31 cellular contexts compared by ENCODE assay signal in genomic region chr1:22385537-22385936, GRCh38.
A peak's percentile ranks its signal among the peaks of the same experiment; 100 is the strongest.
DNase-seq lines count a peak whose midpoint lies in the region; ATAC-seq, FAIRE-seq and TF ChIP-seq lines count a peak whose summit lies in the region.
"Had no signal": no experiment of that assay in that cellular context is flagged by ENCODE, and none has a peak within 500 bp of the region (broad histone marks: within the 10 kb centered on the region; RNA-seq: fewer than 3 reads in every experiment).

No MANE protein-coding gene starts in this region.

- TF ChIP-seq CTCF in HepG2 (CRISPR knock-in tag; IDR thresholded peaks at IDR 0.05) (no peak), right lobe of liver (IDR thresholded peaks at IDR 0.05) (no peak), K562 (IDR thresholded peaks at IDR 0.05 in 2 of 3, conservative IDR thresholded peaks at IDR 0.05 in 1 of 3; ENCODE audit: insufficient read depth in 2 of 3, low read depth in 1 of 3, low read length in 3 of 3) (no peak)

- in situ Hi-C loops in HepG2 (cut with HindIII; ENCODE audit: extremely low pct_ligation_motif_present, low pct_unique_long_range_greater_than_20kb): no loop called here
- in situ Hi-C loops in K562 (cut with MboI): no loop called here

- H3K4me2 ChIP-seq in HepG2 (ENCODE audit: low read depth, low read length) (no peak overlapping the region), K562 (ENCODE audit: insufficient read depth, low read length) (no peak overlapping the region)
- H3K4me2 ChIP-seq: A549; BLaER1; BLaER1 treated with 17β-estradiol and CSF1 and Interleukin-3, amounts not matched to agents 10 nM and 100 nM had no signal

- ATAC-seq in HepG2: no peak
- no peak for ATAC-seq in right lobe of liver
- no peak for ATAC-seq in K562
- no peak for ATAC-seq in HG03439 (IDR thresholded peaks at IDR 0.05; ENCODE audit: unreplicated experiment)
- ATAC-seq: A549; CD8-positive, alpha-beta T cell had no signal

- H3K9me3 ChIP-seq in HepG2 (ENCODE audit: low read length) (no peaks in the 10 kb centered on the region), right lobe of liver (no peaks in the 10 kb centered on the region), K562 (replicated peaks; ENCODE audit: control insufficient read depth, insufficient read depth, low read depth, low read length) (no peaks in the 10 kb centered on the region)
- H3K9me3 ChIP-seq: A549; BE2C; BLaER1; BLaER1 treated with 17β-estradiol and CSF1 and Interleukin-3, amounts not matched to agents 10 nM and 100 nM; Caco-2 had no signal

- POLR2A ChIA-PET in HepG2 (lab: Yijun Ruan, JAX): no interaction called here
- POLR2A ChIA-PET in K562 (lab: Yijun Ruan, JAX): no interaction called here

- intact Hi-C loops in HepG2 (cut with micrococcal nuclease; ENCODE audit: unreplicated experiment) (no loop called here), right lobe of liver (cut with DNase I) (no loop called here), K562 (cut with micrococcal nuclease) (no loop called here)

- H3K9ac ChIP-seq in HepG2 (ENCODE audit: insufficient read depth, low read depth, low read length) (no peak overlapping the region), K562 (ENCODE audit: insufficient read depth in 1 of 2, low read depth in 2 of 2, low read length in 2 of 2) (no peak overlapping the region)
- H3K9ac ChIP-seq: BLaER1; BLaER1 treated with 17β-estradiol and CSF1 and Interleukin-3, amounts not matched to agents 10 nM and 100 nM had no signal

- TF ChIP-seq EP300 in HepG2 (IDR thresholded peaks at IDR 0.05; ENCODE audit: low read depth in 2 of 2, low read length in 2 of 2) (no peak), HepG2 (CRISPR knock-in tag; IDR thresholded peaks at IDR 0.05; ENCODE audit: borderline replicate concordance) (no peak), K562 (IDR thresholded peaks at IDR 0.05; ENCODE audit: low read length) (no peak)

- peaks cover 4% of the 10 kb centered on the region for H3K9me1 ChIP-seq in K562 (ENCODE audit: control insufficient read depth, insufficient read depth, low read length)

- 41% methylated on average over 4 of the region's 4 CpGs for WGBS in HepG2 (ENCODE audit: low lambda C conversion rate)
- 31% methylated on average over 2 of the region's 4 CpGs for WGBS in right lobe of liver (ENCODE audit: insufficient coverage, low coverage, low lambda C conversion rate, missing lambda C conversion rate)
- WGBS in K562 (ENCODE audit: insufficient coverage, low coverage, missing lambda C conversion rate): 1% methylated on average over 4 of the region's 4 CpGs

- CTCF ChIA-PET in HepG2 (lab: Yijun Ruan, JAX; ENCODE audit: low intra/inter-chr PET ratio, low total read pairs) (no interaction called here), K562 (lab: Yijun Ruan, JAX; ENCODE audit: low intra/inter-chr PET ratio) (no interaction called here)

- no peaks in the 10 kb centered on the region for H3K36me3 ChIP-seq in HepG2 (replicated peaks in 1 of 2; ENCODE audit: control insufficient read depth in 1 of 2, insufficient read depth in 2 of 2, low read length in 2 of 2)
- H3K36me3 ChIP-seq in right lobe of liver: no peaks in the 10 kb centered on the region
- no peaks in the 10 kb centered on the region for H3K36me3 ChIP-seq in K562 (ENCODE audit: control insufficient read depth, insufficient read depth, low read length)
- H3K36me3 ChIP-seq: BE2C; BLaER1; BLaER1 treated with 17β-estradiol and CSF1 and Interleukin-3, amounts not matched to agents 10 nM and 100 nM had no signal

- TF ChIP-seq RAD21 in HepG2 (CRISPR knock-in tag; IDR thresholded peaks at IDR 0.05): no peak
- no peak for TF ChIP-seq RAD21 in K562 (CRISPR knock-in tag; conservative IDR thresholded peaks at IDR 0.05 in 1 of 2, IDR thresholded peaks at IDR 0.05 in 1 of 2)

- H2AFZ ChIP-seq in HepG2 (ENCODE audit: low read length): no peak overlapping the region
- no peak overlapping the region for H2AFZ ChIP-seq in K562 (ENCODE audit: low read depth, low read length)

- no peak for DNase-seq in HepG2 (ENCODE audit: low spot score)
- DNase-seq in right lobe of liver: no peak
- DNase-seq in K562 (ENCODE audit: extremely low read depth in 1 of 4, low spot score in 3 of 4): no peak
- DNase-seq: 8988T; ACHN; AML-193; BE2C; C1 segment of cervical spinal cord; Caco-2; Calu3; CD4-positive, alpha-beta memory T cell; CD4-positive, alpha-beta T cell; CD4-positive, CD25-positive, alpha-beta regulatory T cell; CD8-positive, alpha-beta memory T cell; CD8-positive, alpha-beta T cell; COR-L47; DMS 273 treated with DMSO at 0.1 percent for 48 hours; DMS153; DMS53; DMS79; DMS79 treated with DMSO at 0.1 percent for 48 hours; DND-41; EL had no signal

- H4K20me1 ChIP-seq in HepG2 (ENCODE audit: insufficient read depth, low read length): no peaks in the 10 kb centered on the region
- H4K20me1 ChIP-seq in K562 (replicated peaks; ENCODE audit: control insufficient read depth, insufficient read depth, low read length): peaks cover 11% of the 10 kb centered on the region
- H4K20me1 ChIP-seq: BLaER1 had no signal

- no peak overlapping the region for H3K27ac ChIP-seq in HepG2 (ENCODE audit: extremely low read length, insufficient read depth, low read length)
- no peak overlapping the region for H3K27ac ChIP-seq in right lobe of liver
- no peak overlapping the region for H3K27ac ChIP-seq in K562 (ENCODE audit: extremely low read depth, low read depth, low read length)
- H3K27ac ChIP-seq: 22Rv1; A549; BLaER1; BLaER1 treated with 17β-estradiol and CSF1 and Interleukin-3, amounts not matched to agents 10 nM and 100 nM; C4-2B had no signal

- H3K4me3 ChIP-seq in HepG2 (replicated peaks in 1 of 3; ENCODE audit: insufficient read depth in 1 of 3, low read depth in 2 of 3, low read length in 3 of 3) (no peak overlapping the region), right lobe of liver (no peak overlapping the region), K562 (no peak overlapping the region)
- H3K4me3 ChIP-seq: A549; BLaER1; BLaER1 treated with 17β-estradiol and CSF1 and Interleukin-3, amounts not matched to agents 10 nM and 100 nM had no signal

- FAIRE-seq in HepG2 (lab: Jason Lieb, UNC) (no peak), K562 (lab: Jason Lieb, UNC) (no peak)
- FAIRE-seq: A204.1, A549, D721Med had no signal

- TF ChIP-seq POLR2A in HepG2 (IDR thresholded peaks at IDR 0.05; ENCODE audit: insufficient read depth in 1 of 2, low read depth in 2 of 2, low read length in 2 of 2) (no peak), right lobe of liver (IDR thresholded peaks at IDR 0.05) (no peak), K562 (conservative IDR thresholded peaks at IDR 0.05) (no peak)

- no peaks in the 10 kb centered on the region for H3K4me1 ChIP-seq in HepG2 (ENCODE audit: insufficient read depth, low read length)
- H3K4me1 ChIP-seq in right lobe of liver: no peaks in the 10 kb centered on the region
- peaks cover 0 to 2% of the 10 kb centered on the region in 2 experiments; a peak in 1 of 5 replicates for H3K4me1 ChIP-seq in K562 (replicated peaks in 1 of 2; ENCODE audit: control insufficient read depth in 2 of 2, insufficient read depth in 2 of 2, low read length in 2 of 2)
- H3K4me1 ChIP-seq: A549, BE2C, BLaER1 had no signal

- BruUV-seq in HepG2 (replicated peaks; lab: Mats Ljungman, UMichigan): no TSS peak
- BruUV-seq in K562 (replicated peaks; lab: Mats Ljungman, UMichigan): no TSS peak

- H3K27me3 ChIP-seq in HepG2 (ENCODE audit: control insufficient read depth in 1 of 2, insufficient read depth in 2 of 2, low read length in 2 of 2) (peaks cover 6 to 56% of the 10 kb centered on the region in 2 experiments; a peak in 3 of 5 replicates), right lobe of liver (no peaks in the 10 kb centered on the region), K562 (ENCODE audit: control insufficient read depth in 2 of 2, insufficient read depth in 2 of 2, low read length in 2 of 2) (peaks cover 58 to 70% of the 10 kb centered on the region in 2 experiments)
- H3K27me3 ChIP-seq: BE2C; BLaER1; BLaER1 treated with 17β-estradiol and CSF1 and Interleukin-3, amounts not matched to agents 10 nM and 100 nM had no signal

- H3K79me2 ChIP-seq in HepG2 (ENCODE audit: insufficient read depth, low read length) (no peaks in the 10 kb centered on the region), K562 (ENCODE audit: control insufficient read depth, insufficient read depth, low read length) (no peaks in the 10 kb centered on the region)

TF ChIP-seq in HepG2, 621 proteins besides CTCF, POLR2A, EP300 and RAD21:
- TF ChIP-seq MAFK (conservative IDR thresholded peaks at IDR 0.05 in 1 of 2, IDR thresholded peaks at IDR 0.05 in 1 of 2; ENCODE audit: low read length in 2 of 2) (no peak), ZNF629 (CRISPR knock-in tag; conservative IDR thresholded peaks at IDR 0.05) (0 out of 2 replicates have a peak, but pooled peaks have one; percentile 23)
- TF ChIP-seq, protein P1, sequence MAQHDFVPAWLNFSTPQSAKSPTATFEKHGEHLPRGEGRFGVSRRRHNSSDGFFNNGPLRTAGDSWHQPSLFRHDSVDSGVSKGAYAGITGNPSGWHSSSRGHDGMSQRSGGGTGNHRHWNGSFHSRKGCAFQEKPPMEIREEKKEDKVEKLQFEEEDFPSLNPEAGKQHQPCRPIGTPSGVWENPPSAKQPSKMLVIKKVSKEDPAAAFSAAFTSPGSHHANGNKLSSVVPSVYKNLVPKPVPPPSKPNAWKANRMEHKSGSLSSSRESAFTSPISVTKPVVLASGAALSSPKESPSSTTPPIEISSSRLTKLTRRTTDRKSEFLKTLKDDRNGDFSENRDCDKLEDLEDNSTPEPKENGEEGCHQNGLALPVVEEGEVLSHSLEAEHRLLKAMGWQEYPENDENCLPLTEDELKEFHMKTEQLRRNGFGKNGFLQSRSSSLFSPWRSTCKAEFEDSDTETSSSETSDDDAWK (CRISPR knock-in tag; IDR thresholded peaks at IDR 0.05): no peak

TF ChIP-seq in K562, 482 proteins besides CTCF, POLR2A, EP300 and RAD21:
- peak; percentile 61 for TF ChIP-seq BCOR (IDR thresholded peaks at IDR 0.05)
- peak; percentile 74 for TF ChIP-seq RBM25 (IDR thresholded peaks at IDR 0.05; ENCODE audit: low read depth, low read length, severe bottlenecking)
- no peak for TF ChIP-seq CBX1 (IDR thresholded peaks at IDR 0.05; ENCODE audit: low read depth)
- 0 out of 4 replicates have a peak, but pooled peaks of 1 of the 2 experiments have one; percentile 24 for TF ChIP-seq KDM1A (IDR thresholded peaks at IDR 0.05)
